In genomic region chr6:169212897-169213813, GRCh38 we compare ENCODE assay signal across 8 cellular contexts. TPM values are rescaled to one million over a fixed set of nuclear protein-coding genes. Genes with fewer than 3 reads are reported as not detected.
DNase-seq lines count a peak whose midpoint lies in the region; ATAC-seq and TF ChIP-seq lines count a peak whose summit lies in the region.

No MANE protein-coding gene starts in this region.

- peak overlapping the region in 7 of 8 donors; percentile 52 to 93 (median 84) for H3K27ac Mint-ChIP-seq in CD8-positive, alpha-beta memory T cell
- H3K27ac Mint-ChIP-seq in activated T-helper 17 cell treated with anti-CD3 and anti-CD28 coated beads, Interleukin-2, amount 50 U/mL, for 72 hours, result no peak overlapping the region
- H3K27ac Mint-ChIP-seq in naive B cell, result peak overlapping the region in 4 of 6 donors; percentile 63 to 94 (median 74)

- peak overlapping the region; percentile 51 to 91 (median 80) for H3K4me3 Mint-ChIP-seq in CD8-positive, alpha-beta memory T cell
- peak overlapping the region; percentile 15 for H3K4me3 Mint-ChIP-seq in activated T-helper 17 cell treated with anti-CD3 and anti-CD28 coated beads, Interleukin-2, amount 50 U/mL, for 72 hours
- H3K4me3 Mint-ChIP-seq in naive B cell, result peak overlapping the region; percentile 64 to 88 (median 74)

- no peaks in the 10 kb centered on the region for H3K27me3 Mint-ChIP-seq in CD8-positive, alpha-beta memory T cell
- H3K27me3 Mint-ChIP-seq in activated T-helper 17 cell treated with anti-CD3 and anti-CD28 coated beads, Interleukin-2, amount 50 U/mL, for 72 hours, result no peaks in the 10 kb centered on the region
- H3K27me3 Mint-ChIP-seq in naive B cell, result peaks cover 0 to 4% (median 0%) of the 10 kb centered on the region in 3 donors

- no peak for TF ChIP-seq CTCF in GM20000 (IDR thresholded peaks at IDR 0.05; ENCODE audit: extremely low read depth, missing control alignments)
- peak in 4 of 6 experiments; percentile 31 to 68 (median 46) for TF ChIP-seq CTCF in Peyer's patch (IDR thresholded peaks at IDR 0.05)
- TF ChIP-seq CTCF in fibroblast of mammary gland (conservative IDR thresholded peaks at IDR 0.05; ENCODE audit: control insufficient read depth, insufficient read depth, low read depth, low read length), result peak; percentile 30

- no peak overlapping the region for H3K4me3 ChIP-seq in CD8-positive, alpha-beta memory T cell (ENCODE audit: low read length)
- H3K4me3 ChIP-seq in Peyer's patch (peak overlapping the region; percentile 23 to 43 (median 34)), fibroblast of mammary gland (ENCODE audit: control insufficient read depth, low read depth, low read length) (no peak overlapping the region)

- no peak for TF ChIP-seq POLR2A in Peyer's patch (IDR thresholded peaks at IDR 0.05)

- peaks cover 4% of the 10 kb centered on the region for H3K4me1 ChIP-seq in CD8-positive, alpha-beta memory T cell (ENCODE audit: insufficient read depth, low read length)
- peaks cover 0 to 9% (median 3%) of the 10 kb centered on the region in 4 donors for H3K4me1 ChIP-seq in Peyer's patch

- peak; percentile 78 to 95 (median 92) for DNase-seq in CD8-positive, alpha-beta memory T cell
- DNase-seq in GM20000 (ENCODE audit: low spot score) (peak; percentile 90), HS-27A (ENCODE audit: low read depth) (peak; percentile 74), Peyer's patch (peak; percentile 78 to 96 (median 91)), fibroblast of mammary gland (ENCODE audit: low read depth) (peak; percentile 81), naive B cell (peak; percentile 90)
- peak; percentile 83 to 86 for DNase-seq in stimulated activated CD8-positive, alpha-beta memory T cell treated with anti-CD3 and anti-CD28 coated beads, Interleukin-7, amount 100 ng/mL, for 48 hours (ENCODE audit: extremely low read depth in 1 of 2, low read depth in 1 of 2)

- ATAC-seq in activated T-helper 17 cell treated with anti-CD3 and anti-CD28 coated beads, Interleukin-2, amount 50 U/mL, for 72 hours (replicated peaks), result peak; percentile 100
- peak; percentile 96 to 97 for ATAC-seq in naive B cell (ENCODE audit: low read depth in 2 of 2)

- no peaks in the 10 kb centered on the region for H3K36me3 ChIP-seq in CD8-positive, alpha-beta memory T cell (ENCODE audit: insufficient read depth, low read length)
- no peaks in the 10 kb centered on the region for H3K36me3 ChIP-seq in Peyer's patch

- H3K27ac ChIP-seq in CD8-positive, alpha-beta memory T cell (ENCODE audit: low read depth, low read length), result peak overlapping the region; percentile 6
- H3K27ac ChIP-seq in Peyer's patch, result peak overlapping the region; percentile 52 to 86 (median 72)

- CTCF ChIA-PET in CD8-positive, alpha-beta memory T cell (lab: Charles Lee), result interaction anchor here (0.7 to 1.0 kb wide), 3 partner anchors 11 to 427 kb away, joined by 3 to 5 read pairs (median 3); no protein-coding TSS in a partner anchor

- H3K9me3 Mint-ChIP-seq in CD8-positive, alpha-beta memory T cell, result peaks cover 0 to 9% (median 5%) of the 10 kb centered on the region in 5 donors
- H3K9me3 Mint-ChIP-seq in activated T-helper 17 cell treated with anti-CD3 and anti-CD28 coated beads, Interleukin-2, amount 50 U/mL, for 72 hours, result peaks cover 6% of the 10 kb centered on the region
- peaks cover 0 to 42% (median 8%) of the 10 kb centered on the region in 7 donors for H3K9me3 Mint-ChIP-seq in naive B cell

- H3K27me3 ChIP-seq in CD8-positive, alpha-beta memory T cell (ENCODE audit: insufficient read depth, low read length, poor library complexity, severe bottlenecking), result no peaks in the 10 kb centered on the region
- H3K27me3 ChIP-seq in Peyer's patch, result no peaks in the 10 kb centered on the region

- no peaks in the 10 kb centered on the region for H3K9me3 ChIP-seq in CD8-positive, alpha-beta memory T cell (ENCODE audit: low read length)
- H3K9me3 ChIP-seq in Peyer's patch, result no peaks in the 10 kb centered on the region

- POLR2A ChIA-PET in CD8-positive, alpha-beta memory T cell (lab: Charles Lee), result interaction anchor here (0.7 to 1.0 kb wide), 2 partner anchors 441 to 875 kb away, joined by 4 to 7 read pairs; no protein-coding TSS in a partner anchor

- H3K4me1 Mint-ChIP-seq in CD8-positive, alpha-beta memory T cell, result peaks cover 18 to 19% (median 18%) of the 10 kb centered on the region in 3 donors
- H3K4me1 Mint-ChIP-seq in activated T-helper 17 cell treated with anti-CD3 and anti-CD28 coated beads, Interleukin-2, amount 50 U/mL, for 72 hours, result peaks cover 9% of the 10 kb centered on the region
- peaks cover 1 to 17% (median 12%) of the 10 kb centered on the region in 3 donors for H3K4me1 Mint-ChIP-seq in naive B cell

- peaks cover 0 to 25% (median 3%) of the 10 kb centered on the region in 3 donors for H3K36me3 Mint-ChIP-seq in CD8-positive, alpha-beta memory T cell
- H3K36me3 Mint-ChIP-seq in activated T-helper 17 cell treated with anti-CD3 and anti-CD28 coated beads, Interleukin-2, amount 50 U/mL, for 72 hours (ENCODE audit: low read depth), result no peaks in the 10 kb centered on the region
- H3K36me3 Mint-ChIP-seq in naive B cell, result peaks cover 9 to 45% of the 10 kb centered on the region in 2 donors

RNA-seq across cellular contexts. Expression of gene THBS2, which starts 40.5 kb away (rescaled TPM):
- total RNA-seq in CD8-positive, alpha-beta memory T cell, result not detected
- 0.03 TPM for polyA plus RNA-seq in CD8-positive, alpha-beta memory T cell
- 10 to 100 TPM in 3 of 4 donors, 1 to 10 TPM in 1; 5.4 to 28.3 (median 16.3) TPM for total RNA-seq in Peyer's patch
- total RNA-seq in activated T-helper 17 cell treated with anti-CD3 and anti-CD28 coated beads, Interleukin-2, amount 50 U/mL, for 72 hours, result not detected
- polyA plus RNA-seq in naive B cell (ENCODE audit: low read depth in 6 of 6), result under 1 TPM in 4 of 6 donors, not detected in 2; 0.05 to 0.13 (median 0.07) TPM

Comparison
In these comparisons a context has a peak if more than half of its experiments do, and no peak if none do; other contexts are left out.
1. H3K4me3 ChIP-seq: peak in Peyer's patch (4 of 4); none in CD8-positive, alpha-beta memory T cell (single experiment) and fibroblast of mammary gland (single experiment).
2. H3K4me3 Mint-ChIP-seq: peak in every context shown above with its lines; median percentile 80 in CD8-positive, alpha-beta memory T cell; 74 in naive B cell; 15 in activated T-helper 17 cell treated with anti-CD3 and anti-CD28 coated beads, Interleukin-2, amount 50 U/mL, for 72 hours.
3. RNA of gene THBS2, which starts 40.5 kb away (total RNA-seq): 5.4 to 28.3 TPM in Peyer's patch; not detected in CD8-positive, alpha-beta memory T cell and not detected in activated T-helper 17 cell treated with anti-CD3 and anti-CD28 coated beads, Interleukin-2, amount 50 U/mL, for 72 hours; every median in the first group is over 4 times any median in the second.
4. Peak in every context shown above with its lines, with median percentiles within 50 percentile points of each other: DNase-seq.